In genomic region chr7:73717991-73718405, GRCh38 we compare ENCODE assay signal across 7 cellular contexts. TPM values are rescaled to one million over a fixed set of nuclear protein-coding genes. Genes with fewer than 3 reads are reported as not detected.
DNase-seq lines count a peak whose midpoint lies in the region; ATAC-seq and TF ChIP-seq lines count a peak whose summit lies in the region.

No MANE protein-coding gene starts in this region.

- no peak for TF ChIP-seq CTCF in natural killer cell (IDR thresholded peaks at IDR 0.05)
- TF ChIP-seq CTCF in suprapubic skin (IDR thresholded peaks at IDR 0.05): no peak

- ATAC-seq in HG03108 (IDR thresholded peaks at IDR 0.05; ENCODE audit: unreplicated experiment) (peak; percentile 34), natural killer cell (peak; percentile 74 to 80 (median 79)), HG02970 (IDR thresholded peaks at IDR 0.05; ENCODE audit: low FRiP score, unreplicated experiment) (no peak)

- intact Hi-C loops in natural killer cell (cut with micrococcal nuclease): loop anchor here (2.0 to 5.0 kb wide), 2 partner anchors 21 to 36 kb away; partner anchors contain the start of genes ABHD11, BUD23 and DNAJC30

- peaks cover 11% of the 10 kb centered on the region for H3K36me3 Mint-ChIP-seq in T-helper 2 cell treated with Interferon-gamma antibody and Interleukin-4, amounts not matched to agents 5 μg/mL and 100 μg/mL, for 36 hours (ENCODE audit: low read depth)
- no peaks in the 10 kb centered on the region for H3K36me3 Mint-ChIP-seq in natural killer cell

- DNase-seq in T-helper 2 cell treated with Interferon-gamma antibody and Interleukin-4, amounts not matched to agents 5 μg/mL and 100 μg/mL, for 36 hours (ENCODE audit: low spot score): peak; percentile 85
- peak; percentile 81 for DNase-seq in amniotic epithelial cell (ENCODE audit: low read depth)
- peak; percentile 73 for DNase-seq in natural killer cell
- no peak for DNase-seq in suprapubic skin (ENCODE audit: low spot score in 2 of 2)
- DNase-seq in DMS79 treated with DMSO at 0.1 percent for 48 hours (lab: John Stamatoyannopoulos, UW): no peak

- no peak for TF ChIP-seq EP300 in suprapubic skin (IDR thresholded peaks at IDR 0.05)

- TF ChIP-seq POLR2A in suprapubic skin (IDR thresholded peaks at IDR 0.05): no peak

- peak overlapping the region; percentile 83 for H3K4me3 Mint-ChIP-seq in T-helper 2 cell treated with Interferon-gamma antibody and Interleukin-4, amounts not matched to agents 5 μg/mL and 100 μg/mL, for 36 hours
- H3K4me3 Mint-ChIP-seq in natural killer cell: peak overlapping the region; percentile 94

- 65% methylated on average over 10 of the region's 10 CpGs for WGBS in suprapubic skin

- H3K27me3 Mint-ChIP-seq in T-helper 2 cell treated with Interferon-gamma antibody and Interleukin-4, amounts not matched to agents 5 μg/mL and 100 μg/mL, for 36 hours (ENCODE audit: low read depth): peaks cover 14% of the 10 kb centered on the region
- no peaks in the 10 kb centered on the region for H3K27me3 Mint-ChIP-seq in natural killer cell (ENCODE audit: low read depth in 2 of 2)

- H3K4me1 Mint-ChIP-seq in T-helper 2 cell treated with Interferon-gamma antibody and Interleukin-4, amounts not matched to agents 5 μg/mL and 100 μg/mL, for 36 hours (ENCODE audit: low read depth): peaks cover 30% of the 10 kb centered on the region
- peaks cover 28 to 34% of the 10 kb centered on the region in 2 donors for H3K4me1 Mint-ChIP-seq in natural killer cell

- peak overlapping the region; percentile 88 for H3K4me3 ChIP-seq in suprapubic skin

- no peaks in the 10 kb centered on the region for H3K36me3 ChIP-seq in suprapubic skin

- H3K9me3 ChIP-seq in suprapubic skin: no peaks in the 10 kb centered on the region

- H3K9me3 Mint-ChIP-seq in T-helper 2 cell treated with Interferon-gamma antibody and Interleukin-4, amounts not matched to agents 5 μg/mL and 100 μg/mL, for 36 hours: no peaks in the 10 kb centered on the region
- no peaks in the 10 kb centered on the region for H3K9me3 Mint-ChIP-seq in natural killer cell

- no peak overlapping the region for H3K27ac ChIP-seq in suprapubic skin

- peak overlapping the region; percentile 78 for H3K27ac Mint-ChIP-seq in T-helper 2 cell treated with Interferon-gamma antibody and Interleukin-4, amounts not matched to agents 5 μg/mL and 100 μg/mL, for 36 hours
- peak overlapping the region; percentile 85 to 92 for H3K27ac Mint-ChIP-seq in natural killer cell

- no peaks in the 10 kb centered on the region for H3K27me3 ChIP-seq in suprapubic skin

- H3K4me1 ChIP-seq in suprapubic skin: peaks cover 31% of the 10 kb centered on the region

RNA-seq across cellular contexts. Expression of gene STX1A, which starts 1.5 kb away (rescaled TPM):
- 10 to 100 TPM; 13.2 to 20.4 (median 14.7) TPM for total RNA-seq in natural killer cell
- 1 to 10 TPM; 3.3 to 6.0 (median 4.3) TPM for total RNA-seq in suprapubic skin

RNA-seq across cellular contexts. Expression of gene ABHD11, which starts 20.6 kb away (rescaled TPM):
- 10 to 100 TPM; 14.7 to 23.7 (median 20.0) TPM for total RNA-seq in natural killer cell
- total RNA-seq in suprapubic skin: 10 to 100 TPM; 15.2 to 39.4 (median 23.7) TPM

RNA-seq across cellular contexts. Expression of gene BUD23, which starts 34.6 kb away (rescaled TPM):
- total RNA-seq in natural killer cell: 100 to 1,000 TPM in 1 of 3 donors, 10 to 100 TPM in 2; 93.1 to 101 (median 94.2) TPM
- total RNA-seq in suprapubic skin: 10 to 100 TPM; 48.1 to 65.8 (median 53.8) TPM

RNA-seq across cellular contexts. Expression of gene DNAJC30, which starts 34.7 kb away (rescaled TPM):
- total RNA-seq in natural killer cell (1 to 10 TPM; 8.7 to 9.9 (median 9.3) TPM), suprapubic skin (1 to 10 TPM; 4.4 to 4.9 (median 4.8) TPM)

RNA-seq across cellular contexts. Expression of gene VPS37D, which starts 50.4 kb away (rescaled TPM):
- total RNA-seq in natural killer cell (under 1 TPM; 0.40 to 0.83 (median 0.48) TPM), suprapubic skin (1 to 10 TPM; 1.9 to 3.5 (median 2.1) TPM)

Comparison
In these comparisons a context has a peak if more than half of its experiments do, and no peak if none do; other contexts are left out.
1. DNase-seq: peak in T-helper 2 cell treated with Interferon-gamma antibody and Interleukin-4, amounts not matched to agents 5 μg/mL and 100 μg/mL, for 36 hours (single experiment), amniotic epithelial cell (single experiment) and natural killer cell (single experiment); none in suprapubic skin (0 of 2) and DMS79 treated with DMSO at 0.1 percent for 48 hours (single experiment).